15 cellular contexts compared by ENCODE assay signal in the genomic region with DNA sequence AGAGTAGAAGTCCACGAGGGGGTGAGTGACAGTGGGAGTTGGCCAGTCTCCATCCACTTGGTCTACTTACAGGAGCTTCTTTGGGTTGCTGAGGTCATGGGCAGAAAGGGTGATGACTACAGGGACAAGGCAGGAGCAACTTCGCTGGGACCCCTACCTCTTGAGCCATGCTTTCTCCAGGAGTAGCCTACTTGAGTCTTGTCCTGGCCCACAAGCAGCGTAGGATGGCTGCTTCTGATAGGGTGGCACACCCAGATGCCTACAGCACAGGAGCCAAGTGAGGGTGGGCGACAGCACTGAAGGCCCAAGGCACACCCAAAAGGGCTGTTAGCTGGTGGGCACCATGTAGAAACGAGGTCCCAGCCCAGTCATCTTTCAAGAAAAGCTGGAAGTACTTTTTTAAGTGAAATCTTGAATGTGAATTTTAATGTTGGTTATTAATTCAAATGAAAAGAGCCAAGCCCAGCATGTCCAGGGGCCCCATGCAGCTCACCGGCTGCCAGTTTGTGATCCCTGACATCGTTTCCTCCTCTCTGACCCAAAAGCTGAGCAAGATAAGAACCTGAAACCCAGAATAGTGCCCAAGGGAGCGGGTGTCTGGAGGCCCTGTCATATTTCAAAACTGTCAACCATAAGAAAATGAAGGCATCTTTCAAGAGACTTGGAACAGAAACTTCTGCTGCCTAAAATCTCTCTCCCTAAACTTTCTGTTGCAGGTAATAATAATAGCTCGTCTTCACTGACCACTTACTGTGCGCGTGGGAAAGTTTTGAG. TPM values are rescaled to one million over a fixed set of nuclear protein-coding genes. Genes with fewer than 3 reads are reported as not detected.
DNase-seq lines count a peak whose midpoint lies in the region; ATAC-seq and TF ChIP-seq lines count a peak whose summit lies in the region.
"Had no signal": no experiment of that assay in that cellular context is flagged by ENCODE, and none has a peak within 500 bp of the region (broad histone marks: within the 10 kb centered on the region; RNA-seq: fewer than 3 reads in every experiment).

No MANE protein-coding gene starts in this region.

- peaks cover 52% of the 10 kb centered on the region for H3K27me3 Mint-ChIP-seq in CD4-positive, CD25-positive, alpha-beta regulatory T cell
- H3K27me3 Mint-ChIP-seq in central memory CD8-positive, alpha-beta T cell: peaks cover 86% of the 10 kb centered on the region
- H3K27me3 Mint-ChIP-seq in natural killer cell (ENCODE audit: low read depth in 2 of 2): peaks cover 42 to 50% of the 10 kb centered on the region in 2 donors

- peaks cover 20% of the 10 kb centered on the region for H3K4me1 ChIP-seq in CD4-positive, CD25-positive, alpha-beta regulatory T cell (ENCODE audit: control insufficient read depth, insufficient read depth, low read length, poor library complexity, severe bottlenecking)
- peaks cover 0 to 25% of the 10 kb centered on the region in 2 donors for H3K4me1 ChIP-seq in uterus

- peaks cover 0 to 8% (median 0%) of the 10 kb centered on the region in 4 donors for H3K4me1 Mint-ChIP-seq in CD4-positive, CD25-positive, alpha-beta regulatory T cell
- no peaks in the 10 kb centered on the region for H3K4me1 Mint-ChIP-seq in central memory CD8-positive, alpha-beta T cell
- peaks cover 0 to 4% of the 10 kb centered on the region in 2 donors for H3K4me1 Mint-ChIP-seq in natural killer cell

- H3K9me3 Mint-ChIP-seq in CD4-positive, CD25-positive, alpha-beta regulatory T cell: peaks cover 0 to 4% (median 0%) of the 10 kb centered on the region in 7 donors
- H3K9me3 Mint-ChIP-seq in central memory CD8-positive, alpha-beta T cell: no peaks in the 10 kb centered on the region
- no peaks in the 10 kb centered on the region for H3K9me3 Mint-ChIP-seq in natural killer cell

- peak overlapping the region in 3 of 4 donors; percentile 67 to 74 (median 72) for H3K4me3 Mint-ChIP-seq in CD4-positive, CD25-positive, alpha-beta regulatory T cell
- peak overlapping the region; percentile 44 for H3K4me3 Mint-ChIP-seq in central memory CD8-positive, alpha-beta T cell
- peak overlapping the region; percentile 41 for H3K4me3 Mint-ChIP-seq in natural killer cell

- no peaks in the 10 kb centered on the region for H3K36me3 Mint-ChIP-seq in CD4-positive, CD25-positive, alpha-beta regulatory T cell
- H3K36me3 Mint-ChIP-seq in central memory CD8-positive, alpha-beta T cell (ENCODE audit: insufficient read depth): peaks cover 2% of the 10 kb centered on the region
- no peaks in the 10 kb centered on the region for H3K36me3 Mint-ChIP-seq in natural killer cell

- TF ChIP-seq CTCF in natural killer cell (IDR thresholded peaks at IDR 0.05) (no peak), uterus (IDR thresholded peaks at IDR 0.05) (no peak)

- no peak overlapping the region for H3K4me3 ChIP-seq in CD4-positive, CD25-positive, alpha-beta regulatory T cell (ENCODE audit: low read depth, low read length)
- no peak overlapping the region for H3K4me3 ChIP-seq in uterus

- CTCF ChIA-PET in HEK293T (lab: Yijun Ruan, JAX): interaction anchor here (0.8 kb wide), 1 partner anchor 15 kb away, joined by 4 read pairs; no protein-coding TSS in a partner anchor

- no peaks in the 10 kb centered on the region for H3K9me3 ChIP-seq in CD4-positive, CD25-positive, alpha-beta regulatory T cell (ENCODE audit: control insufficient read depth in 2 of 2, low read length in 2 of 2)
- no peaks in the 10 kb centered on the region for H3K9me3 ChIP-seq in uterus
- H3K9me3 ChIP-seq: sigmoid colon had no signal

- DNase-seq in CD4-positive, CD25-positive, alpha-beta regulatory T cell: no peak
- DNase-seq in HEK293T (ENCODE audit: extremely low spot score) (no peak), natural killer cell (no peak), uterus (no peak), NCI-H69 (lab: John Stamatoyannopoulos, UW) (no peak)
- no peak for DNase-seq in central memory CD8-positive, alpha-beta T cell (ENCODE audit: low spot score in 2 of 2)
- DNase-seq: ACHN; activated effector memory CD4-positive, alpha-beta T cell treated with Interleukin-2 at 50 U/mL for 16 hours; NCI-H1048; NCI-H2029 treated with DMSO at 0.1 percent for 48 hours; sigmoid colon; stomach had no signal

- intact Hi-C loops in natural killer cell (cut with micrococcal nuclease) (no loop called here), uterus (cut with DNase I; ENCODE audit: low total_unique reads) (no loop called here)

- H3K27ac Mint-ChIP-seq in CD4-positive, CD25-positive, alpha-beta regulatory T cell: no peak overlapping the region
- H3K27ac Mint-ChIP-seq in central memory CD8-positive, alpha-beta T cell (ENCODE audit: low read depth): no peak overlapping the region
- H3K27ac Mint-ChIP-seq in natural killer cell: no peak overlapping the region

- no peak for ATAC-seq in CD4-positive, CD25-positive, alpha-beta regulatory T cell (ENCODE audit: low read depth in 2 of 2)
- ATAC-seq in central memory CD8-positive, alpha-beta T cell (replicated peaks; ENCODE audit: extremely low read depth, poor library complexity, severe bottlenecking): no peak
- no peak for ATAC-seq in natural killer cell
- ATAC-seq in GM19351 (IDR thresholded peaks at IDR 0.05; ENCODE audit: unreplicated experiment): no peak
- ATAC-seq in GM21723 (IDR thresholded peaks at IDR 0.05; ENCODE audit: unreplicated experiment): no peak

- no peak for TF ChIP-seq POLR2A in uterus (IDR thresholded peaks at IDR 0.05)

- POLR2A ChIA-PET in HEK293T (lab: Yijun Ruan, JAX): interaction anchor here (0.8 to 1.1 kb wide), 2 partner anchors 102 to 109 kb away, joined by 3 to 4 read pairs; partner anchors contain the start of gene RPS17

- no peaks in the 10 kb centered on the region for H3K36me3 ChIP-seq in CD4-positive, CD25-positive, alpha-beta regulatory T cell (ENCODE audit: control insufficient read depth, insufficient read depth, low read length)
- H3K36me3 ChIP-seq in uterus: no peaks in the 10 kb centered on the region
- H3K36me3 ChIP-seq: sigmoid colon, stomach had no signal

- H3K27ac ChIP-seq in CD4-positive, CD25-positive, alpha-beta regulatory T cell (ENCODE audit: insufficient read depth, low read length, poor library complexity, severe bottlenecking): no peak overlapping the region
- H3K27ac ChIP-seq in uterus: no peak overlapping the region

- peaks cover 7% of the 10 kb centered on the region for H3K27me3 ChIP-seq in CD4-positive, CD25-positive, alpha-beta regulatory T cell (ENCODE audit: control insufficient read depth, insufficient read depth, low read length)
- no peaks in the 10 kb centered on the region for H3K27me3 ChIP-seq in uterus

TF ChIP-seq in HEK293T, 16 proteins besides CTCF, POLR2A, EP300 and RAD21:
- TF ChIP-seq CTBP1 (IDR thresholded peaks at IDR 0.05; ENCODE audit: borderline replicate concordance): no peak
- TF ChIP-seq HDGF (IDR thresholded peaks at IDR 0.05; ENCODE audit: borderline replicate concordance): no peak
- TF ChIP-seq ARNT (IDR thresholded peaks at IDR 0.05): no peak
- TF ChIP-seq, protein P1, sequence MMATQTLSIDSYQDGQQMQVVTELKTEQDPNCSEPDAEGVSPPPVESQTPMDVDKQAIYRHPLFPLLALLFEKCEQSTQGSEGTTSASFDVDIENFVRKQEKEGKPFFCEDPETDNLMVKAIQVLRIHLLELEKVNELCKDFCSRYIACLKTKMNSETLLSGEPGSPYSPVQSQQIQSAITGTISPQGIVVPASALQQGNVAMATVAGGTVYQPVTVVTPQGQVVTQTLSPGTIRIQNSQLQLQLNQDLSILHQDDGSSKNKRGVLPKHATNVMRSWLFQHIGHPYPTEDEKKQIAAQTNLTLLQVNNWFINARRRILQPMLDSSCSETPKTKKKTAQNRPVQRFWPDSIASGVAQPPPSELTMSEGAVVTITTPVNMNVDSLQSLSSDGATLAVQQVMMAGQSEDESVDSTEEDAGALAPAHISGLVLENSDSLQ (IDR thresholded peaks at IDR 0.05): 0 out of 2 replicates have a peak, but pooled peaks have one; percentile 7

RNA-seq across cellular contexts. Expression of gene CPEB1, which starts 2.2 kb away (rescaled TPM):
- total RNA-seq in CD4-positive, CD25-positive, alpha-beta regulatory T cell: not detected
- under 1 TPM in 3 of 4 donors, not detected in 1; 0.09 to 0.68 (median 0.60) TPM for polyA plus RNA-seq in CD4-positive, CD25-positive, alpha-beta regulatory T cell
- total RNA-seq in natural killer cell (not detected), uterus (10 to 100 TPM in 1 of 4 donors, 1 to 10 TPM in 2, under 1 TPM in 1; 0.77 to 14.1 (median 2.9) TPM)
- total RNA-seq: endothelial cell of umbilical vein had no signal
- polyA plus RNA-seq: endothelial cell of umbilical vein had no signal
